Comparison of ENCODE assay signal across 8 cellular contexts in genomic region chr11:17012712-17013547, GRCh38. TPM values are rescaled to one million over a fixed set of nuclear protein-coding genes. Genes with fewer than 3 reads are reported as not detected.
A peak's percentile ranks its signal among the peaks of the same experiment; 100 is the strongest.
DNase-seq lines count a peak whose midpoint lies in the region; ATAC-seq and TF ChIP-seq lines count a peak whose summit lies in the region.

No MANE protein-coding gene starts in this region.

- peak overlapping the region; percentile 89 for H3K4me2 ChIP-seq in KMS-11

- DNase-seq in ACHN (peak; percentile 79), dermis microvascular lymphatic vessel endothelial cell (ENCODE audit: low read depth in 2 of 2) (peak; percentile 33 to 50), lower lobe of right lung (peak; percentile 56), ureter (ENCODE audit: low spot score) (peak; percentile 75), RPMI8226 (no peak), NCI-H128 (lab: John Stamatoyannopoulos, UW; ENCODE audit: unreplicated experiment) (no peak)

- H2AFZ ChIP-seq in KMS-11 (ENCODE audit: low read depth), result peak overlapping the region; percentile 76

- H3K9ac ChIP-seq in KMS-11, result peak overlapping the region; percentile 61; the same call in 1 of the 2 replicates

- intact Hi-C loops in lower lobe of right lung (cut with DNase I), result no loop called here

- in situ Hi-C loops in ACHN (cut with HindIII; ENCODE audit: low pct_ligation_motif_present, low pct_unique_long_range_greater_than_20kb, low sequenced_read_pairs), result no loop called here

- no peaks in the 10 kb centered on the region for H3K27me3 ChIP-seq in KMS-11 (ENCODE audit: insufficient read depth, low read depth)
- H3K27me3 ChIP-seq in lower lobe of right lung (ENCODE audit: low read depth), result peaks cover 19% of the 10 kb centered on the region

- H4K20me1 ChIP-seq in KMS-11 (ENCODE audit: insufficient read depth), result no peaks in the 10 kb centered on the region

- peak; percentile 65 to 81 for ATAC-seq in lower lobe of right lung
- no peak for ATAC-seq in HG02870 (IDR thresholded peaks at IDR 0.05; ENCODE audit: unreplicated experiment)

- H3K36me3 ChIP-seq in KMS-11 (ENCODE audit: insufficient read depth) (no peaks in the 10 kb centered on the region), lower lobe of right lung (no peaks in the 10 kb centered on the region)

- H3K27ac ChIP-seq in KMS-11 (no peak overlapping the region), lower lobe of right lung (peak overlapping the region; percentile 69)

- no peaks in the 10 kb centered on the region for H3K9me3 ChIP-seq in lower lobe of right lung

- TF ChIP-seq CTCF in KMS-11 (conservative IDR thresholded peaks at IDR 0.05; ENCODE audit: low read depth, low read length) (no peak), lower lobe of right lung (IDR thresholded peaks at IDR 0.05) (no peak)

- no peak overlapping the region for H3K4me3 ChIP-seq in KMS-11 (IDR thresholded peaks at IDR 0.05; ENCODE audit: insufficient read depth, low read depth, low read length)
- peak overlapping the region; percentile 73 for H3K4me3 ChIP-seq in lower lobe of right lung

- H3K79me2 ChIP-seq in KMS-11 (ENCODE audit: insufficient read depth, low read depth), result 0 out of 2 replicates have a peak, but pooled peaks cover 3% of the 10 kb centered on the region

- H3K4me1 ChIP-seq in KMS-11 (ENCODE audit: low read depth, poor library complexity, severe bottlenecking) (peaks cover 37% of the 10 kb centered on the region), lower lobe of right lung (peaks cover 22% of the 10 kb centered on the region)

RNA-seq across cellular contexts. Expression of gene PLEKHA7, which starts 1.3 kb away (rescaled TPM):
- total RNA-seq in dermis microvascular lymphatic vessel endothelial cell, result 1.8 and 3.4 TPM in 2 replicates
- total RNA-seq in lower lobe of right lung, result 44.0 TPM
- 94.4 TPM for total RNA-seq in ureter

Comparison
In these comparisons a context has a peak if more than half of its experiments do, and no peak if none do; other contexts are left out.
1. DNase-seq: peak in ACHN (single experiment), dermis microvascular lymphatic vessel endothelial cell (2 of 2), lower lobe of right lung (single experiment) and ureter (single experiment); none in RPMI8226 (single experiment) and NCI-H128 (single experiment).
2. RNA of gene PLEKHA7, which starts 1.3 kb away (total RNA-seq): 94.4 TPM in ureter (single experiment) and 44.0 TPM in lower lobe of right lung (single experiment); 1.8 to 3.4 TPM in dermis microvascular lymphatic vessel endothelial cell; every median in the first group is over 10 times any median in the second.